7 cellular contexts compared by ENCODE assay signal in the genomic region with DNA sequence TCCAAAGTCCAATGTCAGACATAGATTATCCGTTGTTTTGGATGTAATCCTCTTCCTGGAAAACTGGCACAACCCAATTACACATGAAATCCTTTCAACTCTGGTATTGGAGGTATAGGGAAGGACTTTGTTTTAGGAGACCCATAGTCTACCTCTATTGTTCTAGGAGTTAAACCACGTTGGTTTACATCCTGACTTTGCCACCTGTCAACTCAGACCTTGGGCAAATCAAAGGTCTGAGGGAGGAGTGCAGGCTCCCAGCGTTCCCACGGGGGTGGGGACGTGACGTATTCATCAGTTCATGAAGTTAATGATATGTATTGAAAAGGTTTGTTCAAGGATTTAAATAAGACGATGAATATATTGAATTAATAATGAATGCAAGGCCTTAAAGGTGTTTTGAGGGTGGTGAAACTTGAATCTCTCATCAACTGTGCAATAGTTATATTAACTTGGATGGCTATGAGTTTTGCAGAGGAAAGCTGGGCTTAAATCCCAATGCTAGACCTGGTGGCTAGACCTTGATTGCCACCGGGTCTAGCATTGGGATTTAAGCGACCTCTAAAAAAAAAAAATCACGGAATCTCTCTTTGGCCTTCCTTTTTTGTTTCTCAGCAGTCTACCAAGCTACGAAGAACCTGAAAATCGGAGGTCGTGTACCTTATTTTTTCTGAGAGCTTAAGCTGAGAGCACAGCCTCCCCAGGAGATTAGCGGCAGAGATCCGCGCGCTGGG. TPM values are rescaled to one million over a fixed set of nuclear protein-coding genes. Genes with fewer than 3 reads are reported as not detected.
DNase-seq lines count a peak whose midpoint lies in the region; ATAC-seq, FAIRE-seq and TF ChIP-seq lines count a peak whose summit lies in the region.

No MANE protein-coding gene starts in this region.

- DNase-seq in NCI-H82 treated with DMSO at 0.1 percent for 48 hours (lab: John Stamatoyannopoulos, UW; ENCODE audit: unreplicated experiment) (peak; percentile 41), endothelial cell of umbilical vein (ENCODE audit: low read depth, low spot score) (peak; percentile 22), pancreas (peak in 5 of 6 donors; percentile 27 to 60 (median 48)), GOT3 (lab: John Stamatoyannopoulos, UW) (no peak)
- no peak for DNase-seq in stimulated activated CD8-positive, alpha-beta memory T cell treated with anti-CD3 and anti-CD28 coated beads, Interleukin-4, amount 100 ng/mL, for 48 hours

- POLR2A ChIA-PET in endothelial cell of umbilical vein (lab: Charles Lee) = interaction anchor here (0.6 to 1.0 kb wide), 3 partner anchors 34 to 291 kb away, joined by 3 to 9 read pairs (median 3); no protein-coding TSS in a partner anchor

- FAIRE-seq in endothelial cell of umbilical vein (lab: Jason Lieb, UNC) = no peak
- FAIRE-seq in pancreas (lab: Jason Lieb, UNC) = no peak

- CTCF ChIA-PET in endothelial cell of umbilical vein (lab: Charles Lee) = interaction anchor here (1.0 to 1.8 kb wide), 3 partner anchors 10 to 29 kb away, joined by 3 read pairs; no protein-coding TSS in a partner anchor

- H3K4me3 ChIP-seq in endothelial cell of umbilical vein (replicated peaks in 1 of 3; ENCODE audit: insufficient read depth in 1 of 3, low read depth in 1 of 3, low read length in 3 of 3) = peak overlapping the region in 1 of 3 experiments; percentile 99
- H3K4me3 ChIP-seq in pancreas = peak overlapping the region; percentile 68 to 84 (median 74)

- peak overlapping the region; percentile 38 for H2AFZ ChIP-seq in endothelial cell of umbilical vein (ENCODE audit: low read depth, low read length)

- H3K4me1 ChIP-seq in endothelial cell of umbilical vein (ENCODE audit: control insufficient read depth, extremely low read depth, insufficient read depth, low read length) (peaks cover 10% of the 10 kb centered on the region), pancreas (peaks cover 0 to 4% (median 0%) of the 10 kb centered on the region in 3 donors)

- BruUV-seq in endothelial cell of umbilical vein (replicated peaks; lab: Mats Ljungman, UMichigan) = TSS peak; percentile 50

- H3K9me1 ChIP-seq in endothelial cell of umbilical vein (replicated peaks; ENCODE audit: control insufficient read depth, extremely low read depth, insufficient read depth, low read length) = no peaks in the 10 kb centered on the region

- WGBS in pancreas, 2 donors = 9 to 15% methylated on average over 17 of the region's 17 CpGs

- H3K9me3 ChIP-seq in endothelial cell of umbilical vein (replicated peaks; ENCODE audit: control insufficient read depth, insufficient read depth, low read length) = no peaks in the 10 kb centered on the region
- H3K9me3 ChIP-seq in pancreas = no peaks in the 10 kb centered on the region

- no peaks in the 10 kb centered on the region for H4K20me1 ChIP-seq in endothelial cell of umbilical vein (replicated peaks; ENCODE audit: control insufficient read depth, extremely low read depth, insufficient read depth, low read length)

- H3K27ac ChIP-seq in endothelial cell of umbilical vein (ENCODE audit: insufficient read depth, low read depth, low read length) (peak overlapping the region; percentile 19), pancreas (peak overlapping the region; percentile 75 to 92 (median 84))

- TF ChIP-seq POLR2A in endothelial cell of umbilical vein (IDR thresholded peaks at IDR 0.05; ENCODE audit: low read depth, low read length) = no peak

- H3K27me3 ChIP-seq in endothelial cell of umbilical vein (ENCODE audit: control insufficient read depth in 2 of 2, insufficient read depth in 2 of 2, low read length in 2 of 2) (no peaks in the 10 kb centered on the region), pancreas (no peaks in the 10 kb centered on the region)

- peaks cover 31% of the 10 kb centered on the region for H3K79me2 ChIP-seq in endothelial cell of umbilical vein (ENCODE audit: control insufficient read depth, insufficient read depth, low read length)

- no peak for TF ChIP-seq CTCF in endothelial cell of umbilical vein (IDR thresholded peaks at IDR 0.05; ENCODE audit: extremely low read depth in 1 of 2, insufficient read depth in 1 of 2, low read depth in 1 of 2, low read length in 2 of 2)
- TF ChIP-seq CTCF in pancreas (IDR thresholded peaks at IDR 0.05) = no peak

- dilution Hi-C loops in endothelial cell of umbilical vein (cut with MboI; ENCODE audit: extremely low pct_ligation_motif_present, low sequenced_read_pairs) = no loop called here

- no peaks in the 10 kb centered on the region for H3K36me3 ChIP-seq in endothelial cell of umbilical vein (ENCODE audit: control insufficient read depth in 2 of 2, extremely low read depth in 1 of 2, insufficient read depth in 2 of 2, low read length in 2 of 2)
- H3K36me3 ChIP-seq in pancreas = no peaks in the 10 kb centered on the region

- H3K9ac ChIP-seq in endothelial cell of umbilical vein (replicated peaks; ENCODE audit: extremely low read depth, insufficient read depth, low read length) = peak overlapping the region; percentile 32

- H3K4me2 ChIP-seq in endothelial cell of umbilical vein (ENCODE audit: insufficient read depth, low read length) = peak overlapping the region; percentile 3

- intact Hi-C loops in endothelial cell of umbilical vein (cut with micrococcal nuclease) (loop anchor here (10.0 kb wide), 1 partner anchor 761 kb away; the partner anchor contains the start of gene COPRS), pancreas (cut with DNase I) (no loop called here)

- ATAC-seq in GM18868 (IDR thresholded peaks at IDR 0.05; ENCODE audit: unreplicated experiment) (peak; percentile 20), pancreas (peak; percentile 4 to 16 (median 8)), GM21528 (IDR thresholded peaks at IDR 0.05; ENCODE audit: low FRiP score, unreplicated experiment) (no peak)

TF ChIP-seq in endothelial cell of umbilical vein, 7 proteins besides CTCF, POLR2A, EP300 and RAD21:
- no peak for TF ChIP-seq FOS (IDR thresholded peaks at IDR 0.05; ENCODE audit: borderline replicate concordance, insufficient read depth, low read length)
- no peak for TF ChIP-seq GATA2 (IDR thresholded peaks at IDR 0.05; ENCODE audit: insufficient read depth, insufficient read length, low read depth, low read length)
- no peak for TF ChIP-seq MYC (IDR thresholded peaks at IDR 0.05; ENCODE audit: low read depth, low read length)
- TF ChIP-seq EZH2 (IDR thresholded peaks at IDR 0.05; ENCODE audit: borderline replicate concordance, low read depth, low read length, severe bottlenecking) = no peak
- TF ChIP-seq, protein P1, sequence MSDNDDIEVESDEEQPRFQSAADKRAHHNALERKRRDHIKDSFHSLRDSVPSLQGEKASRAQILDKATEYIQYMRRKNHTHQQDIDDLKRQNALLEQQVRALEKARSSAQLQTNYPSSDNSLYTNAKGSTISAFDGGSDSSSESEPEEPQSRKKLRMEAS (IDR thresholded peaks at IDR 0.05; ENCODE audit: insufficient read depth, insufficient read length) = no peak
- TF ChIP-seq JUN (IDR thresholded peaks at IDR 0.05; ENCODE audit: borderline replicate concordance, insufficient read depth, insufficient read length, low read depth) = no peak
- no peak for TF ChIP-seq POLR2AphosphoS5 (IDR thresholded peaks at IDR 0.05; ENCODE audit: insufficient read depth, low read depth, low read length)

RNA-seq across cellular contexts. Expression of gene NF1, which starts 0.7 kb away (rescaled TPM):
- total RNA-seq in endothelial cell of umbilical vein (37.6 and 42.4 TPM in 2 replicates), pancreas (10 to 100 TPM; 22.9 to 38.4 (median 30.2) TPM)
- polyA plus RNA-seq in endothelial cell of umbilical vein (13.0 and 13.7 TPM in 2 replicates), pancreas (10 to 100 TPM in 1 of 2 donors, 1 to 10 TPM in 1; 6.6 to 11.2 TPM)
- polyA plus RNA-seq in endothelial cell of umbilical vein (2011; cell fraction: cytosol; rRNA removed) = 9.7 and 11.2 TPM in 2 replicates
- polyA plus RNA-seq in endothelial cell of umbilical vein (2011; cell fraction: nucleus; rRNA removed) = 55.1 and 56.9 TPM in 2 replicates
- 13.6 and 14.6 TPM in 2 replicates for polyA plus RNA-seq in endothelial cell of umbilical vein (2012)
- polyA minus RNA-seq in endothelial cell of umbilical vein = 83.6 and 83.7 TPM in 2 replicates
- 58.1 TPM for polyA minus RNA-seq in endothelial cell of umbilical vein (2011; cell fraction: cytosol; rRNA and poly(A)+ RNA removed)
- polyA minus RNA-seq in endothelial cell of umbilical vein (2011; cell fraction: nucleus; rRNA and poly(A)+ RNA removed) = 181 and 280 TPM in 2 replicates

Comparison
In these comparisons a context has a peak if more than half of its experiments do, and no peak if none do; other contexts are left out.
1. DNase-seq: peak in NCI-H82 treated with DMSO at 0.1 percent for 48 hours (single experiment), endothelial cell of umbilical vein (single experiment) and pancreas (5 of 6); none in stimulated activated CD8-positive, alpha-beta memory T cell treated with anti-CD3 and anti-CD28 coated beads, Interleukin-4, amount 100 ng/mL, for 48 hours (single experiment) and GOT3 (single experiment).